1 cellular context compared by ENCODE assay signal in genomic region chr2:198371902-198372611, GRCh38.
TF ChIP-seq lines count a peak whose summit lies in the region.

No MANE protein-coding gene starts in this region.

TF ChIP-seq in GM12878, 131 proteins besides CTCF, POLR2A, EP300 and RAD21 (continued from another document and continues in another):
- TF ChIP-seq SKIL (IDR thresholded peaks at IDR 0.05; ENCODE audit: low read depth, poor library complexity, severe bottlenecking) (peak; percentile 62), RELB (IDR thresholded peaks at IDR 0.05; ENCODE audit: low read depth) (peak; percentile 63; the same call in 1 of the 2 replicates), CEBPB (IDR thresholded peaks at IDR 0.05; ENCODE audit: borderline replicate concordance in 1 of 2, low read depth in 2 of 2, low read length in 2 of 2) (peak in 1 of 2 experiments; percentile 82; a peak in 2 of 4 replicates), MAX (IDR thresholded peaks at IDR 0.05; ENCODE audit: low read depth, low read length) (no peak), SMARCA5 (IDR thresholded peaks at IDR 0.05) (no peak), CBX3 (IDR thresholded peaks at IDR 0.05; ENCODE audit: borderline replicate concordance, low read depth) (no peak), IKZF2 (IDR thresholded peaks at IDR 0.05) (peak; percentile 84 to 87), ATF2 (IDR thresholded peaks at IDR 0.05; ENCODE audit: low read length) (peak; percentile 98), PAX8 (IDR thresholded peaks at IDR 0.05) (no peak), SIX5 (IDR thresholded peaks at IDR 0.05; ENCODE audit: low read depth, low read length, severe bottlenecking) (no peak), NFYA (IDR thresholded peaks at IDR 0.05; ENCODE audit: borderline replicate concordance, low read depth, low read length) (no peak), MTA2 (IDR thresholded peaks at IDR 0.05; ENCODE audit: low read depth) (peak; percentile 88), REST (IDR thresholded peaks at IDR 0.05; ENCODE audit: low read depth, low read length) (no peak), TBL1XR1 (IDR thresholded peaks at IDR 0.05; ENCODE audit: low read depth, low read length) (peak; percentile 91), ATF3 (IDR thresholded peaks at IDR 0.05; ENCODE audit: borderline replicate concordance, extremely low read depth, low read depth, low read length) (no peak), TCF7 (IDR thresholded peaks at IDR 0.05; ENCODE audit: borderline replicate concordance) (peak; percentile 72), ZNF622 (IDR thresholded peaks at IDR 0.05) (no peak), ZNF687 (IDR thresholded peaks at IDR 0.05) (no peak), SP1 (IDR thresholded peaks at IDR 0.05; ENCODE audit: low read depth, low read length) (no peak), CHD2 (IDR thresholded peaks at IDR 0.05; ENCODE audit: borderline replicate concordance, low read depth, low read length) (no peak; the same call in 1 of the 2 replicates), RB1 (IDR thresholded peaks at IDR 0.05; ENCODE audit: borderline replicate concordance) (no peak; the same call in 1 of the 2 replicates), YBX1 (IDR thresholded peaks at IDR 0.05) (no peak), TCF3 (IDR thresholded peaks at IDR 0.05; ENCODE audit: borderline replicate concordance, insufficient read depth, low read depth, low read length) (no peak), USF1 (IDR thresholded peaks at IDR 0.05; ENCODE audit: borderline replicate concordance, extremely low read length, insufficient read depth, low read depth, low read length) (no peak), ZBTB4 (CRISPR knock-in tag; IDR thresholded peaks at IDR 0.05) (no peak), LARP7 (IDR thresholded peaks at IDR 0.05) (no peak), IKZF1 (conservative IDR thresholded peaks at IDR 0.05) (peak; percentile 81), EED (IDR thresholded peaks at IDR 0.05; ENCODE audit: low read depth) (peak; percentile 67), BACH1 (IDR thresholded peaks at IDR 0.05; ENCODE audit: borderline replicate concordance) (no peak; the same call in 1 of the 2 replicates), PAX5 (IDR thresholded peaks at IDR 0.05; ENCODE audit: borderline replicate concordance, low read depth, low read length) (peak; percentile 84; the same call in 1 of the 2 replicates), JUND (IDR thresholded peaks at IDR 0.05; ENCODE audit: low read depth, low read length) (no peak), SRF (IDR thresholded peaks at IDR 0.05; ENCODE audit: low read depth in 2 of 2, low read length in 2 of 2) (peak in 1 of 2 experiments; percentile 55; a peak in 1 of 4 replicates), NFXL1 (IDR thresholded peaks at IDR 0.05; ENCODE audit: borderline replicate concordance) (no peak), MYB (IDR thresholded peaks at IDR 0.05; ENCODE audit: borderline replicate concordance, low read depth, low read length) (no peak), WRNIP1 (IDR thresholded peaks at IDR 0.05; ENCODE audit: borderline replicate concordance, low read depth, low read length) (no peak), PBX3 (IDR thresholded peaks at IDR 0.05; ENCODE audit: insufficient replicate concordance, low read depth, low read length) (no peak), CBX5 (IDR thresholded peaks at IDR 0.05; ENCODE audit: low read depth) (peak; percentile 20; the same call in 1 of the 2 replicates), CREB1 (IDR thresholded peaks at IDR 0.05; ENCODE audit: low read depth) (no peak; the same call in 1 of the 2 replicates), NRF1 (conservative IDR thresholded peaks at IDR 0.05; ENCODE audit: low read depth, low read length) (no peak), CHD4 (IDR thresholded peaks at IDR 0.05) (no peak), MEF2A (IDR thresholded peaks at IDR 0.05; ENCODE audit: insufficient read depth, low read depth, low read length) (peak; percentile 96), CBFB (IDR thresholded peaks at IDR 0.05; ENCODE audit: low read depth) (peak; percentile 97), EGR1 (IDR thresholded peaks at IDR 0.05; ENCODE audit: borderline replicate concordance in 1 of 2, low read depth in 2 of 2, low read length in 2 of 2) (no peak), RAD51 (IDR thresholded peaks at IDR 0.05) (no peak; the same call in 1 of the 2 replicates)
